In the genomic region with DNA sequence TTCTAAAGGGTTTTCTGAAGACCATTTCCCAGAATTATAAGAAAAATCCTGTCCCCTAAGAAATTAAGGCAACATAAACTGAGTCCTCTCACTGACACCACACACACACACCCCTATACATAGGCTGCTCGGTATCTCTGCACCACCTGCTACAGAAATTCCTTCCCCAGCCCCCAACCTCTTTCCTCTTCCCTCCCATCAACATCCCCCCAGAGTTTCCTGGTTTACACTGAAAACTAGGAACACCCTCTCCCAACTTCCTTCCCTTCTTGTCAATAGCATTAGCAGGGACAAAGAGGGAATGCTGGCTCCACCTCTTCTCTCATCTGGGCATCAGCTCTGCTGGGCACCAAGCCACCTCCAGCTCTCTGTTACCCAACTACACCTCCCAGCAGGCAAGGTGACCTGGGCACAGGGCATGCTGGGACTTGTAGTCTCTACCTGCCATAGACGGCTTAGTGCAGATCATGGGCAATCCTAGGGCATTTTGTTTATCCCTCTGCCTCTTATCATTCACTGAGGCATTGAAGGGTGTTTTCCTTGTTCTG, we compare ENCODE assay signal across 8 cellular contexts.
A peak's percentile ranks its signal among the peaks of the same experiment; 100 is the strongest.
DNase-seq lines count a peak whose midpoint lies in the region; ATAC-seq lines count a peak whose summit lies in the region.

No MANE protein-coding gene starts in this region.

- H3K27me3 Mint-ChIP-seq in memory B cell: peaks cover 3% of the 10 kb centered on the region

- peaks cover 8% of the 10 kb centered on the region for H3K4me1 Mint-ChIP-seq in memory B cell

- no peak overlapping the region for H3K27ac Mint-ChIP-seq in memory B cell

- ATAC-seq in memory B cell (ENCODE audit: low read depth): peak; percentile 90
- ATAC-seq in GM21423 (IDR thresholded peaks at IDR 0.05; ENCODE audit: unreplicated experiment): no peak

- peak in 3 of 4 experiments; percentile 28 to 36 (median 29) for DNase-seq in activated CD4-positive, CD25-positive, alpha-beta regulatory T cell (lab: John Stamatoyannopoulos, UW)
- DNase-seq in activated CD4-positive, CD25-positive, alpha-beta regulatory T cell treated with anti-CD3 and anti-CD28 coated beads, Interleukin-2, amount 50 U/mL, for 72 hours: no peak
- DNase-seq in NCI-H2227 (lab: John Stamatoyannopoulos, UW; ENCODE audit: unreplicated experiment): peak; percentile 76
- peak; percentile 60 for DNase-seq in activated CD4-positive, alpha-beta T cell treated with anti-CD3 and anti-CD28 coated beads, Interleukin-2, amount 50 U/mL, for 1 hour
- DNase-seq in effector CD4-positive, alpha-beta T cell: peak; percentile 56
- DNase-seq in memory B cell (ENCODE audit: low spot score in 2 of 2): peak; percentile 46 to 54
- peak; percentile 30 for DNase-seq in stimulated activated CD8-positive, alpha-beta memory T cell treated with anti-CD3 and anti-CD28 coated beads, Interleukin-15, amount 100 ng/mL, for 1 hour (ENCODE audit: low read depth)

- H3K9me3 Mint-ChIP-seq in memory B cell: no peaks in the 10 kb centered on the region

- no peaks in the 10 kb centered on the region for H3K36me3 Mint-ChIP-seq in memory B cell

- no peak overlapping the region for H3K4me3 Mint-ChIP-seq in memory B cell
